Comparison of ENCODE assay signal across 18 cellular contexts in the genomic region with DNA sequence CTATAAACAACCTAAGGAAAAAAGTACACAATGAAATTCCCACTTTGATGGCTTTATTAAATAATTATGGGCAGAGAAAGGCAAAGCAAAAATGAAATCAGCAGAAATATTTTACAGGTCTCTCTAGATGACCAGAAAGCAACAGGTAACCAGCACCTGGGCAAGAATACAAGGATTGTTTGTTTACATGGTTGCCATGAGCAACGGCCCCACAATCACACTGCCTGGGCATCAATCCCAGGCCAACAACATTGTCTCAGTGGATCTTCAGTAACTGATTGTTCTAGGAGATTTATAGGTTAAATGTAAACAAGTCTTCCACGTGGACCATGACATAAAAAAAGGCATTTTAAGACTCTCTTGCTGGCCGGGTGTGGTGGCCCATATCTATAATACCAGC.
DNase-seq lines count a peak whose midpoint lies in the region; ATAC-seq, FAIRE-seq and TF ChIP-seq lines count a peak whose summit lies in the region.
"Had no signal": no experiment of that assay in that cellular context is flagged by ENCODE, and none has a peak within 500 bp of the region (broad histone marks: within the 10 kb centered on the region; RNA-seq: fewer than 3 reads in every experiment).

No MANE protein-coding gene starts in this region.

- H2AFZ ChIP-seq in smooth muscle cell (ENCODE audit: low read depth): no peak overlapping the region

- TF ChIP-seq CTCF in epithelial cell of esophagus (IDR thresholded peaks at IDR 0.05; ENCODE audit: insufficient read depth, low read depth, low read length, missing control alignments) (no peak), smooth muscle cell (IDR thresholded peaks at IDR 0.05; ENCODE audit: borderline replicate concordance, insufficient read depth, poor library complexity, severe bottlenecking) (no peak)

- no peaks in the 10 kb centered on the region for H3K36me3 Mint-ChIP-seq in activated naive CD4-positive, alpha-beta T cell treated with anti-CD3 and anti-CD28 coated beads, Interleukin-2, amount 50 U/mL, for 24 hours
- H3K36me3 Mint-ChIP-seq in activated naive CD4-positive, alpha-beta T cell treated with anti-CD3 and anti-CD28 coated beads, Interleukin-2, amount 50 U/mL, for 72 hours: no peaks in the 10 kb centered on the region
- H3K36me3 Mint-ChIP-seq: activated naive CD8-positive, alpha-beta T cell treated with anti-CD3 and anti-CD28 coated beads for 36 hours; naive thymus-derived CD8-positive, alpha-beta T cell had no signal

- H3F3A ChIP-seq in smooth muscle cell (ENCODE audit: low read depth): peaks cover 11% of the 10 kb centered on the region

- no peak for ATAC-seq in activated naive CD4-positive, alpha-beta T cell treated with anti-CD3 and anti-CD28 coated beads, Interleukin-2, amount 50 U/mL, for 72 hours
- ATAC-seq in HG03045 (IDR thresholded peaks at IDR 0.05; ENCODE audit: unreplicated experiment): no peak
- ATAC-seq: naive thymus-derived CD8-positive, alpha-beta T cell; psoas muscle had no signal

- H4K20me1 ChIP-seq in smooth muscle cell (ENCODE audit: low read depth): peaks cover 97% of the 10 kb centered on the region

- WGBS in smooth muscle cell (ENCODE audit: low lambda C conversion rate): 72% methylated on average over 3 of the region's 3 CpGs

- H3K27ac ChIP-seq in smooth muscle cell (ENCODE audit: low read depth): peak overlapping the region; percentile 72
- H3K27ac ChIP-seq: cardiac muscle cell, HL-60, lower lobe of right lung, psoas muscle, vagina had no signal

- H3K4me3 ChIP-seq in epithelial cell of esophagus (ENCODE audit: low read length) (no peak overlapping the region), smooth muscle cell (no peak overlapping the region)
- H3K4me3 ChIP-seq: cardiac muscle cell, lower lobe of right lung, psoas muscle, vagina had no signal

- no peaks in the 10 kb centered on the region for H3K27me3 ChIP-seq in smooth muscle cell (ENCODE audit: low read depth)
- H3K27me3 ChIP-seq: cardiac muscle cell, vagina had no signal

- H3K9me3 Mint-ChIP-seq in activated naive CD4-positive, alpha-beta T cell treated with anti-CD3 and anti-CD28 coated beads, Interleukin-2, amount 50 U/mL, for 24 hours: no peaks in the 10 kb centered on the region
- no peaks in the 10 kb centered on the region for H3K9me3 Mint-ChIP-seq in activated naive CD4-positive, alpha-beta T cell treated with anti-CD3 and anti-CD28 coated beads, Interleukin-2, amount 50 U/mL, for 72 hours

- H3K36me3 ChIP-seq in smooth muscle cell (ENCODE audit: low read depth): no peaks in the 10 kb centered on the region
- H3K36me3 ChIP-seq: cardiac muscle cell, lower lobe of right lung, vagina had no signal

- H3K4me2 ChIP-seq in smooth muscle cell: peak overlapping the region; percentile 5

- H3K4me1 ChIP-seq in smooth muscle cell (ENCODE audit: low read depth): peaks cover 6% of the 10 kb centered on the region
- H3K4me1 ChIP-seq: lower lobe of right lung had no signal

- FAIRE-seq in frontal cortex (lab: Jason Lieb, UNC): no peak

- H3K79me2 ChIP-seq in smooth muscle cell (ENCODE audit: low read depth): peaks cover 91% of the 10 kb centered on the region

- no peak overlapping the region for H3K4me3 Mint-ChIP-seq in activated naive CD4-positive, alpha-beta T cell treated with anti-CD3 and anti-CD28 coated beads, Interleukin-2, amount 50 U/mL, for 24 hours
- H3K4me3 Mint-ChIP-seq: activated naive CD8-positive, alpha-beta T cell treated with anti-CD3 and anti-CD28 coated beads for 36 hours; naive thymus-derived CD8-positive, alpha-beta T cell had no signal

- peak overlapping the region; percentile 10 for H3K27ac Mint-ChIP-seq in activated naive CD4-positive, alpha-beta T cell treated with anti-CD3 and anti-CD28 coated beads, Interleukin-2, amount 50 U/mL, for 24 hours
- no peak overlapping the region for H3K27ac Mint-ChIP-seq in activated naive CD4-positive, alpha-beta T cell treated with anti-CD3 and anti-CD28 coated beads, Interleukin-2, amount 50 U/mL, for 72 hours
- H3K27ac Mint-ChIP-seq: activated naive CD8-positive, alpha-beta T cell treated with anti-CD3 and anti-CD28 coated beads for 36 hours; naive thymus-derived CD8-positive, alpha-beta T cell had no signal

- DNase-seq in activated naive CD4-positive, alpha-beta T cell treated with anti-CD3 and anti-CD28 coated beads, Interleukin-2, amount 50 U/mL, for 72 hours (ENCODE audit: low spot score in 2 of 2): no peak
- DNase-seq in NCI-H69 (lab: John Stamatoyannopoulos, UW): peak; percentile 53
- peak; percentile 30 for DNase-seq in epithelial cell of esophagus (ENCODE audit: low read depth)
- no peak for DNase-seq in smooth muscle cell (lab: John Stamatoyannopoulos, UW; ENCODE audit: unreplicated experiment)
- no peak for DNase-seq in amygdala (lab: John Stamatoyannopoulos, UW)
- DNase-seq in frontal cortex (ENCODE audit: low spot score in 2 of 2): no peak
- DNase-seq: activated naive CD8-positive, alpha-beta T cell treated with anti-CD3 and anti-CD28 coated beads for 36 hours; GDM1; KG1; lower lobe of right lung; naive thymus-derived CD8-positive, alpha-beta T cell; NCI-H1436 treated with DMSO at 0.1 percent for 48 hours; psoas muscle had no signal

- peaks cover 2% of the 10 kb centered on the region for H3K27me3 Mint-ChIP-seq in activated naive CD4-positive, alpha-beta T cell treated with anti-CD3 and anti-CD28 coated beads, Interleukin-2, amount 50 U/mL, for 24 hours
- H3K27me3 Mint-ChIP-seq: activated naive CD8-positive, alpha-beta T cell treated with anti-CD3 and anti-CD28 coated beads for 36 hours had no signal

- no peaks in the 10 kb centered on the region for H3K9me3 ChIP-seq in smooth muscle cell (replicated peaks; ENCODE audit: low read depth)
- H3K9me3 ChIP-seq: lower lobe of right lung, psoas muscle, vagina had no signal

- no peak overlapping the region for H3K9ac ChIP-seq in smooth muscle cell (ENCODE audit: low read depth)

- H3K4me1 Mint-ChIP-seq in activated naive CD4-positive, alpha-beta T cell treated with anti-CD3 and anti-CD28 coated beads, Interleukin-2, amount 50 U/mL, for 24 hours: no peaks in the 10 kb centered on the region
- H3K4me1 Mint-ChIP-seq: activated naive CD8-positive, alpha-beta T cell treated with anti-CD3 and anti-CD28 coated beads for 36 hours; naive thymus-derived CD8-positive, alpha-beta T cell had no signal

Comparison
In these comparisons a context has a peak if more than half of its experiments do, and no peak if none do; other contexts are left out.
1. DNase-seq: peak in NCI-H69 (single experiment) and epithelial cell of esophagus (single experiment); none in activated naive CD4-positive, alpha-beta T cell treated with anti-CD3 and anti-CD28 coated beads, Interleukin-2, amount 50 U/mL, for 72 hours (0 of 2), smooth muscle cell (single experiment), amygdala (0 of 56) and frontal cortex (0 of 2).